In the genomic region with DNA sequence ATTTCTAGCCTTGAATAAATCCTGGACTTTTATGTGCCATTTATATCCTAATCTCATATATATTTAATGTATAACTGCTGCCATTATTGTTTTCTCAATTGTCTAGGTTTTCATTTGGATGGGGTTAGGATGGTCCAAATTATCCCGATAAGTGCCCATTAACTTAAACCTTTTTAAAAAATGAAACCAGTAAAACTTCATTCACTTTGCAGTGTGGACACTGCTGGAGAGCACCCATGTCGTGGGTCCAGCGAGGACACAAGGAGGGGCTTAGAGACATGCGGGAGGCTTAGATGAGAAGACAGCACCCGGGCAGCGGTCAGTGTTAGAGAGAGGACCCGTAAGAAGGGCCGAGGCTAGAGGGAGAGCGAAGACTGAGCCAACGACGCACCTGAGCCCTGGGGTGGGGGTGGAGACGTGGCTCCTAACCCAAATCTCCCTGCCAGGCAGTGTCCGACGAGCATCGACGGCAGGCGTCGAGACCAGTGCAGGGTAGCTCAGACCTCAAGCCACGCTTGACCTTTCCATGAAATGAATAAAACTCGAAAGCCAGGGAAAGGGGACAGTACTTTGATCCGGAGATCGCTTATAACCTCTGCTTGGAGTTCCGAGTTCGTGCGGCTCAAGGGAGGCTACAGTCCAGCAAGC, we compare ENCODE assay signal across 11 cellular contexts. TPM values are rescaled to one million over a fixed set of nuclear protein-coding genes. Genes with fewer than 3 reads are reported as not detected.
DNase-seq lines count a peak whose midpoint lies in the region; ATAC-seq and TF ChIP-seq lines count a peak whose summit lies in the region.
"Had no signal": no experiment of that assay in that cellular context is flagged by ENCODE, and none has a peak within 500 bp of the region (broad histone marks: within the 10 kb centered on the region; RNA-seq: fewer than 3 reads in every experiment).

No MANE protein-coding gene starts in this region.

- peak overlapping the region; percentile 82 for H2AK5ac ChIP-seq in neuronal stem cell (ENCODE audit: low read depth, low read length)

- POLR2A ChIA-PET in CD8-positive, alpha-beta memory T cell (lab: Charles Lee): no interaction called here

- no peaks in the 10 kb centered on the region for H3K36me3 ChIP-seq in CD8-positive, alpha-beta memory T cell (ENCODE audit: insufficient read depth, low read length)
- no peaks in the 10 kb centered on the region for H3K36me3 ChIP-seq in neuronal stem cell (replicated peaks in 1 of 2; ENCODE audit: control insufficient read depth in 2 of 2, insufficient read depth in 2 of 2, low read length in 2 of 2)
- H3K36me3 ChIP-seq in psoas muscle (ENCODE audit: insufficient read depth in 1 of 2, low read depth in 1 of 2): no peaks in the 10 kb centered on the region
- H3K36me3 ChIP-seq: tibial nerve had no signal

- peak overlapping the region; percentile 20 to 80 (median 73) for H3K4me3 Mint-ChIP-seq in CD8-positive, alpha-beta memory T cell

- no peak overlapping the region for H3K9ac ChIP-seq in neuronal stem cell (ENCODE audit: low read depth, low read length, poor library complexity)

- no peak overlapping the region for H3K4me3 ChIP-seq in CD8-positive, alpha-beta memory T cell (ENCODE audit: low read length)
- H3K4me3 ChIP-seq in neuronal stem cell (ENCODE audit: low read length in 2 of 2) (no peak overlapping the region), psoas muscle (no peak overlapping the region)

- H3K27me3 Mint-ChIP-seq in CD8-positive, alpha-beta memory T cell: peaks cover 73 to 79% of the 10 kb centered on the region in 2 donors

- no peak for ATAC-seq in psoas muscle

- no peak overlapping the region for H3K4ac ChIP-seq in neuronal stem cell (ENCODE audit: low read length)

- no peaks in the 10 kb centered on the region for H3K79me1 ChIP-seq in neuronal stem cell (ENCODE audit: low read depth, low read length)

- peaks cover 11% of the 10 kb centered on the region for H3K4me1 ChIP-seq in CD8-positive, alpha-beta memory T cell (ENCODE audit: insufficient read depth, low read length)
- H3K4me1 ChIP-seq in neuronal stem cell (ENCODE audit: control insufficient read depth in 2 of 2, insufficient read depth in 1 of 2, low read depth in 1 of 2, low read length in 2 of 2): peaks cover 0 to 15% of the 10 kb centered on the region in 2 donors
- peaks cover 7% of the 10 kb centered on the region for H3K4me1 ChIP-seq in psoas muscle

- peaks cover 42% of the 10 kb centered on the region for H3K27me3 ChIP-seq in CD8-positive, alpha-beta memory T cell (ENCODE audit: insufficient read depth, low read length, poor library complexity, severe bottlenecking)
- H3K27me3 ChIP-seq in neuronal stem cell (ENCODE audit: control insufficient read depth in 3 of 3, insufficient read depth in 3 of 3, low read depth in 1 of 3, low read length in 3 of 3) (peaks cover 72 to 100% (median 98%) of the 10 kb centered on the region in 3 experiments), psoas muscle (ENCODE audit: insufficient read depth in 3 of 3, low read length in 2 of 3) (peaks cover 0 to 96% (median 38%) of the 10 kb centered on the region in 3 donors)

- no peak overlapping the region for H4K8ac ChIP-seq in neuronal stem cell (ENCODE audit: low read depth, low read length)

- peak overlapping the region; percentile 74 for H3K18ac ChIP-seq in neuronal stem cell (ENCODE audit: low read length)

- no peak overlapping the region for H4K91ac ChIP-seq in neuronal stem cell (ENCODE audit: low read depth, low read length, poor library complexity)

- intact Hi-C loops in psoas muscle (cut with DNase I): loop anchor here (2.0 to 5.0 kb wide), 2 partner anchors 94 to 809 kb away; no protein-coding TSS in a partner anchor

- no peaks in the 10 kb centered on the region for H3K36me3 Mint-ChIP-seq in CD8-positive, alpha-beta memory T cell

- peak overlapping the region; percentile 47 for H3K14ac ChIP-seq in neuronal stem cell (ENCODE audit: low read length)

- CTCF ChIA-PET in CD8-positive, alpha-beta memory T cell (lab: Charles Lee): interaction anchor here (2.0 to 2.3 kb wide), 2 partner anchors 12 to 633 kb away, joined by 18 to 24 read pairs; no protein-coding TSS in a partner anchor

- peaks cover 12 to 29% (median 17%) of the 10 kb centered on the region in 3 donors for H3K4me1 Mint-ChIP-seq in CD8-positive, alpha-beta memory T cell

- TF ChIP-seq CTCF in psoas muscle (IDR thresholded peaks at IDR 0.05): no peak

- no peak overlapping the region for H2BK12ac ChIP-seq in neuronal stem cell (ENCODE audit: low read length)

- H3K9me3 Mint-ChIP-seq in CD8-positive, alpha-beta memory T cell: peaks cover 0 to 3% (median 0%) of the 10 kb centered on the region in 5 donors

- H3K23ac ChIP-seq in neuronal stem cell (ENCODE audit: low read depth, low read length, poor library complexity): peak overlapping the region; percentile 22

- no peak overlapping the region for H3K27ac Mint-ChIP-seq in CD8-positive, alpha-beta memory T cell

- H2BK120ac ChIP-seq in neuronal stem cell (ENCODE audit: low read depth, low read length): no peak overlapping the region

- H2AFZ ChIP-seq in neuronal stem cell (ENCODE audit: low read length): no peak overlapping the region

- no CpG with 5 or more reads among the region's 25 CpGs for WGBS in neuronal stem cell (ENCODE audit: extremely low coverage in 2 of 2, insufficient read length in 2 of 2, insufficient replicate concordance in 1 of 2), 2 donors
- 12 to 26% (median 24%) methylated on average over 25 of the region's 25 CpGs for WGBS in psoas muscle, 3 donors

- H3K4me2 ChIP-seq in neuronal stem cell (ENCODE audit: insufficient read depth, low read length, poor library complexity, severe bottlenecking): no peak overlapping the region

- H3K27ac ChIP-seq in CD8-positive, alpha-beta memory T cell (ENCODE audit: low read depth, low read length): no peak overlapping the region
- no peak overlapping the region for H3K27ac ChIP-seq in neuronal stem cell (replicated peaks; ENCODE audit: low read length)
- H3K27ac ChIP-seq in psoas muscle: no peak overlapping the region
- H3K27ac ChIP-seq: tibial nerve had no signal

- H3K9me3 ChIP-seq in CD8-positive, alpha-beta memory T cell (ENCODE audit: low read length): no peaks in the 10 kb centered on the region
- H3K9me3 ChIP-seq in neuronal stem cell (replicated peaks in 1 of 2; ENCODE audit: control insufficient read depth in 2 of 2, insufficient read depth in 1 of 2, low read depth in 1 of 2, low read length in 2 of 2) (peaks cover 0 to 4% of the 10 kb centered on the region in 2 donors), psoas muscle (no peaks in the 10 kb centered on the region)
- H3K9me3 ChIP-seq: tibial nerve had no signal

- peak overlapping the region; percentile 79 for H2BK15ac ChIP-seq in neuronal stem cell (ENCODE audit: low read length)

- H2BK5ac ChIP-seq in neuronal stem cell (ENCODE audit: low read length): no peak overlapping the region

- DNase-seq in CD8-positive, alpha-beta memory T cell: no peak
- DNase-seq in HuH-7.5 (ENCODE audit: low spot score): peak; percentile 10
- peak; percentile 55 for DNase-seq in ecto neural progenitor cell (ENCODE audit: low spot score)
- DNase-seq in neuronal stem cell (ENCODE audit: low spot score): no peak
- DNase-seq in psoas muscle: no peak
- no peak for DNase-seq in dermis blood vessel endothelial cell
- DNase-seq in GOT3 (lab: John Stamatoyannopoulos, UW): no peak
- DNase-seq: cortex of kidney had no signal

RNA-seq across cellular contexts. Expression of gene EN1, which starts 9.0 kb away (rescaled TPM):
- total RNA-seq in CD8-positive, alpha-beta memory T cell: not detected
- not detected for polyA plus RNA-seq in CD8-positive, alpha-beta memory T cell
- polyA plus RNA-seq in neuronal stem cell (2013, experiment 1 of 2): not detected
- polyA plus RNA-seq in neuronal stem cell (2013, experiment 2 of 2): 0.01 TPM
- total RNA-seq in psoas muscle: 1 to 10 TPM; 1.1 to 9.5 (median 4.8) TPM
- under 1 TPM; 0.70 to 0.89 (median 0.71) TPM for polyA plus RNA-seq in psoas muscle
- total RNA-seq in dermis blood vessel endothelial cell: not detected in 2 replicates
- total RNA-seq: left cardiac atrium; T-helper 1 cell treated with Interleukin-12 subunit alpha and Interleukin-12 subunit beta and Interleukin-4 antibody, amounts not matched to agents 30 ng/mL and 1 ng/mL, for 36 hours had no signal

Comparison
In these comparisons a context has a peak if more than half of its experiments do, and no peak if none do; other contexts are left out.
1. DNase-seq: peak in HuH-7.5 (single experiment) and ecto neural progenitor cell (single experiment); none in CD8-positive, alpha-beta memory T cell (0 of 5), neuronal stem cell (single experiment), psoas muscle (0 of 2), dermis blood vessel endothelial cell (single experiment) and GOT3 (single experiment).